In the genomic region with DNA sequence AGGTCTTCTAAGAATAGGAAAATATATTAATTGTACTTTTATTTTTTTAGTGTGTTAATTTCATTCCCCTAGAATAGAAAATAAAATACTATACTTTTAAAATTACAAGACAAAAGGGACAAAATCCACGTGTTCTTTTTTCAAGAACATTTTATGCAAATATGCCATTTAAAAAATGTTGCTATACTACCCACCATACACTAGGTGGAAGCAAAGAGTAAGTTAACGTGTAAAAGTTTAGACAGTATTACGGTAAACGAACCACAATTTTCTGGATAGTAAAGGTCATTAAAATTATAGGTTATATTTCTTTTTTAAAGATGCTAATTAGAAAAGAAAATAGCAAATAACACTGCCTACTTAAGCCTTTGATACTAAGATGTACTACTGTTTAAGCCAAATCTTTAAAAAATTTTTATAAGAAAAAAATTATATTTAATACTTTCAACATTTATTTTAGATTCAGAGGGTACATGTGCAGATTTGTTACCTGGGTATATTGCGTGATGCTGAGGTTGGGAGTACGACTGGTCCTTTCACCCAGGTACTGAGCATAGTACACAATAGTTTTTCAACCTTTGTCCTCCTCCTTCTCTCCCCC, we compare ENCODE assay signal across 8 cellular contexts.
DNase-seq lines count a peak whose midpoint lies in the region; ATAC-seq, FAIRE-seq and TF ChIP-seq lines count a peak whose summit lies in the region.

No MANE protein-coding gene starts in this region.

- BruUV-seq in HepG2 (replicated peaks; lab: Mats Ljungman, UMichigan), result no TSS peak

- no peak for FAIRE-seq in HepG2 (lab: Jason Lieb, UNC)

- in situ Hi-C loops in HepG2 (cut with HindIII; ENCODE audit: extremely low pct_ligation_motif_present, low pct_unique_long_range_greater_than_20kb), result loop anchor here (10.0 kb wide), 1 partner anchor 402 kb away; no protein-coding TSS in a partner anchor

- DNase-seq in cardiac muscle cell (ENCODE audit: low read depth in 1 of 2, low spot score in 1 of 2) (peak; percentile 60 to 63), Right ventricle myocardium inferior (ENCODE audit: missing footprints) (no peak), NCI-H1417 (lab: John Stamatoyannopoulos, UW) (peak in 2 of 3 experiments; percentile 26 to 62), astrocyte of the hippocampus (ENCODE audit: low read depth, low spot score) (peak; percentile 44), HepG2 (ENCODE audit: low spot score) (peak; percentile 52), nucleus accumbens (lab: John Stamatoyannopoulos, UW) (no peak), occipital lobe (lab: John Stamatoyannopoulos, UW) (no peak)

- no peak overlapping the region for H3K4me2 ChIP-seq in HepG2 (ENCODE audit: low read depth, low read length)

- CTCF ChIA-PET in HepG2 (lab: Yijun Ruan, JAX; ENCODE audit: low intra/inter-chr PET ratio, low total read pairs), result interaction anchor here (1.5 to 1.7 kb wide), 2 partner anchors 408 to 411 kb away, joined by 5 to 11 read pairs; no protein-coding TSS in a partner anchor

- no peak for TF ChIP-seq EP300 in HepG2 (IDR thresholded peaks at IDR 0.05; ENCODE audit: low read depth in 2 of 2, low read length in 2 of 2)
- TF ChIP-seq EP300 in HepG2 (CRISPR knock-in tag; IDR thresholded peaks at IDR 0.05; ENCODE audit: borderline replicate concordance), result no peak

- 2% methylated on average over 6 of the region's 6 CpGs for WGBS in HepG2 (ENCODE audit: low lambda C conversion rate)

- no peak overlapping the region for H2AFZ ChIP-seq in HepG2 (ENCODE audit: low read length)

- H3K79me2 ChIP-seq in HepG2 (ENCODE audit: insufficient read depth, low read length), result no peaks in the 10 kb centered on the region

- peaks cover 17% of the 10 kb centered on the region for H3K4me1 ChIP-seq in cardiac muscle cell (ENCODE audit: low read depth)
- peaks cover 12% of the 10 kb centered on the region for H3K4me1 ChIP-seq in HepG2 (ENCODE audit: insufficient read depth, low read length)

- POLR2A ChIA-PET in HepG2 (lab: Yijun Ruan, JAX), result no interaction called here

- ATAC-seq in Right ventricle myocardium inferior (no peak), HG02588 (IDR thresholded peaks at IDR 0.05; ENCODE audit: unreplicated experiment) (peak; percentile 74), HepG2 (peak; percentile 38; the same call in 2 of the 3 replicates)

- no peaks in the 10 kb centered on the region for H3K27me3 ChIP-seq in cardiac muscle cell
- no peaks in the 10 kb centered on the region; a peak in 1 of 5 replicates for H3K27me3 ChIP-seq in HepG2 (ENCODE audit: control insufficient read depth in 1 of 2, insufficient read depth in 2 of 2, low read length in 2 of 2)

- TF ChIP-seq POLR2A in HepG2 (IDR thresholded peaks at IDR 0.05; ENCODE audit: insufficient read depth in 1 of 2, low read depth in 2 of 2, low read length in 2 of 2), result no peak

- TF ChIP-seq CTCF in cardiac muscle cell (IDR thresholded peaks at IDR 0.05; ENCODE audit: low read depth, low read length) (peak; percentile 64), HepG2 (CRISPR knock-in tag; IDR thresholded peaks at IDR 0.05) (peak; percentile 73)

- intact Hi-C loops in Right ventricle myocardium inferior (cut with DNase I) (loop anchor here (2.0 kb wide), 1 partner anchor 408 kb away; no protein-coding TSS in a partner anchor), HepG2 (cut with micrococcal nuclease; ENCODE audit: unreplicated experiment) (loop anchor here (1.0 to 5.0 kb wide), 4 partner anchors 20 to 408 kb away; no protein-coding TSS in a partner anchor)

- no peak overlapping the region for H3K9ac ChIP-seq in HepG2 (ENCODE audit: insufficient read depth, low read depth, low read length)

- H3K9me3 ChIP-seq in cardiac muscle cell (ENCODE audit: low read depth) (no peaks in the 10 kb centered on the region), HepG2 (ENCODE audit: low read length) (no peaks in the 10 kb centered on the region)

- H3K4me3 ChIP-seq in cardiac muscle cell (no peak overlapping the region), HepG2 (replicated peaks in 1 of 3; ENCODE audit: insufficient read depth in 1 of 3, low read depth in 2 of 3, low read length in 3 of 3) (no peak overlapping the region)

- no peak overlapping the region for H3K27ac ChIP-seq in cardiac muscle cell
- H3K27ac ChIP-seq in HepG2 (ENCODE audit: extremely low read length, insufficient read depth, low read length), result no peak overlapping the region

- H3K36me3 ChIP-seq in cardiac muscle cell (no peaks in the 10 kb centered on the region), HepG2 (replicated peaks in 1 of 2; ENCODE audit: control insufficient read depth in 1 of 2, insufficient read depth in 2 of 2, low read length in 2 of 2) (no peaks in the 10 kb centered on the region)

- no peaks in the 10 kb centered on the region for H4K20me1 ChIP-seq in HepG2 (ENCODE audit: insufficient read depth, low read length)

- TF ChIP-seq RAD21 in HepG2 (CRISPR knock-in tag; IDR thresholded peaks at IDR 0.05), result peak; percentile 48; the same call in 1 of the 2 replicates

TF ChIP-seq in HepG2, 621 proteins besides CTCF, POLR2A, EP300 and RAD21 (continues in another document):
- no peak for TF ChIP-seq ELK4 (CRISPR knock-in tag; IDR thresholded peaks at IDR 0.05; ENCODE audit: borderline replicate concordance)
- no peak for TF ChIP-seq IKZF4 (CRISPR knock-in tag; IDR thresholded peaks at IDR 0.05; ENCODE audit: borderline replicate concordance, low read depth, not compliant biosample characterization)
- TF ChIP-seq FOXC1 (CRISPR knock-in tag; IDR thresholded peaks at IDR 0.05; ENCODE audit: borderline replicate concordance), result no peak
- no peak for TF ChIP-seq ATRX (CRISPR knock-in tag; IDR thresholded peaks at IDR 0.05; ENCODE audit: borderline replicate concordance)
- TF ChIP-seq, protein P1, sequence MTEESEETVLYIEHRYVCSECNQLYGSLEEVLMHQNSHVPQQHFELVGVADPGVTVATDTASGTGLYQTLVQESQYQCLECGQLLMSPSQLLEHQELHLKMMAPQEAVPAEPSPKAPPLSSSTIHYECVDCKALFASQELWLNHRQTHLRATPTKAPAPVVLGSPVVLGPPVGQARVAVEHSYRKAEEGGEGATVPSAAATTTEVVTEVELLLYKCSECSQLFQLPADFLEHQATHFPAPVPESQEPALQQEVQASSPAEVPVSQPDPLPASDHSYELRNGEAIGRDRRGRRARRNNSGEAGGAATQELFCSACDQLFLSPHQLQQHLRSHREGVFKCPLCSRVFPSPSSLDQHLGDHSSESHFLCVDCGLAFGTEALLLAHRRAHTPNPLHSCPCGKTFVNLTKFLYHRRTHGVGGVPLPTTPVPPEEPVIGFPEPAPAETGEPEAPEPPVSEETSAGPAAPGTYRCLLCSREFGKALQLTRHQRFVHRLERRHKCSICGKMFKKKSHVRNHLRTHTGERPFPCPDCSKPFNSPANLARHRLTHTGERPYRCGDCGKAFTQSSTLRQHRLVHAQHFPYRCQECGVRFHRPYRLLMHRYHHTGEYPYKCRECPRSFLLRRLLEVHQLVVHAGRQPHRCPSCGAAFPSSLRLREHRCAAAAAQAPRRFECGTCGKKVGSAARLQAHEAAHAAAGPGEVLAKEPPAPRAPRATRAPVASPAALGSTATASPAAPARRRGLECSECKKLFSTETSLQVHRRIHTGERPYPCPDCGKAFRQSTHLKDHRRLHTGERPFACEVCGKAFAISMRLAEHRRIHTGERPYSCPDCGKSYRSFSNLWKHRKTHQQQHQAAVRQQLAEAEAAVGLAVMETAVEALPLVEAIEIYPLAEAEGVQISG (CRISPR knock-in tag; IDR thresholded peaks at IDR 0.05), result no peak
- no peak for TF ChIP-seq HNRNPK (IDR thresholded peaks at IDR 0.05; ENCODE audit: low read depth, low read length, poor library complexity, severe bottlenecking)
- no peak for TF ChIP-seq REL (CRISPR knock-in tag; conservative IDR thresholded peaks at IDR 0.05)
- 0 out of 2 replicates have a peak, but pooled peaks have one; percentile 23 for TF ChIP-seq ARID3A (IDR thresholded peaks at IDR 0.05; ENCODE audit: low read depth, low read length)
- 0 out of 2 replicates have a peak, but pooled peaks have one; percentile 27 for TF ChIP-seq KDM5A (IDR thresholded peaks at IDR 0.05; ENCODE audit: borderline replicate concordance, low read length)
- no peak for TF ChIP-seq ZNF496 (CRISPR knock-in tag; IDR thresholded peaks at IDR 0.05; ENCODE audit: insufficient replicate concordance)
- TF ChIP-seq ZFY (CRISPR knock-in tag; IDR thresholded peaks at IDR 0.05), result no peak
- TF ChIP-seq ZNF558 (CRISPR knock-in tag; IDR thresholded peaks at IDR 0.05; ENCODE audit: borderline replicate concordance), result no peak
- no peak for TF ChIP-seq ARID2 (CRISPR knock-in tag; IDR thresholded peaks at IDR 0.05; ENCODE audit: borderline replicate concordance)
- TF ChIP-seq ZNF264 (CRISPR knock-in tag; IDR thresholded peaks at IDR 0.05), result no peak
- no peak for TF ChIP-seq GLI4 (CRISPR knock-in tag; IDR thresholded peaks at IDR 0.05; ENCODE audit: borderline replicate concordance)
- no peak for TF ChIP-seq ZNF563 (CRISPR knock-in tag; IDR thresholded peaks at IDR 0.05)
- no peak for TF ChIP-seq ZNF749 (CRISPR knock-in tag; IDR thresholded peaks at IDR 0.05; ENCODE audit: borderline replicate concordance)
- no peak for TF ChIP-seq TBP (CRISPR knock-in tag; IDR thresholded peaks at IDR 0.05)
- 0 out of 4 replicates have a peak, but pooled peaks of 1 of the 2 experiments have one; percentile 17 for TF ChIP-seq NR2F1 (CRISPR knock-in tag; IDR thresholded peaks at IDR 0.05)

Comparison
In these comparisons a context has a peak if more than half of its experiments do, and no peak if none do; other contexts are left out.
1. DNase-seq: peak in cardiac muscle cell (2 of 2), NCI-H1417 (2 of 3), astrocyte of the hippocampus (single experiment) and HepG2 (single experiment); none in Right ventricle myocardium inferior (single experiment), nucleus accumbens (0 of 56) and occipital lobe (single experiment).